In genomic region chr1:8317647-8318360, GRCh38 we compare ENCODE assay signal across 8 cellular contexts. TPM values are rescaled to one million over a fixed set of nuclear protein-coding genes. Genes with fewer than 3 reads are reported as not detected.
DNase-seq lines count a peak whose midpoint lies in the region; ATAC-seq and TF ChIP-seq lines count a peak whose summit lies in the region.

SLC45A1 (plus strand) TSS chr1:8318114; CDS start chr1:8324330, 6,216 bp downstream.

- CTCF ChIA-PET in CD8-positive, alpha-beta T cell (lab: Charles Lee): interaction anchor here (1.0 to 1.6 kb wide), 3 partner anchors 33 to 303 kb away, joined by 3 to 4 read pairs (median 3); no protein-coding TSS in a partner anchor

- H3K9ac ChIP-seq in trophoblast cell (ENCODE audit: low read length): no peak within 1 kb of the TSS

- peak within 1 kb of the TSS; percentile 81 for H3K4me3 Mint-ChIP-seq in CD8-positive, alpha-beta T cell

- POLR2A ChIA-PET in CD8-positive, alpha-beta T cell (lab: Charles Lee): interaction anchor here (0.9 to 1.0 kb wide), 2 partner anchors 213 to 299 kb away, joined by 3 read pairs; no protein-coding TSS in a partner anchor

- no peaks in the 10 kb centered on the region for H3K36me3 Mint-ChIP-seq in CD8-positive, alpha-beta T cell

- H3K4me3 ChIP-seq in CD8-positive, alpha-beta T cell (ENCODE audit: low read depth, low read length): peak within 1 kb of the TSS; percentile 70
- H3K4me3 ChIP-seq in heart left ventricle (peak within 1 kb of the TSS; percentile 67 to 95 (median 76)), trophoblast cell (ENCODE audit: low read depth, low read length) (no peak within 1 kb of the TSS), thyroid gland (replicated peaks in 1 of 3) (peak within 1 kb of the TSS in 2 of 3 donors; percentile 22 to 49)

- H3K14ac ChIP-seq in trophoblast cell (ENCODE audit: low read length): peak within 1 kb of the TSS; percentile 33

- H3K4me2 ChIP-seq in trophoblast cell (ENCODE audit: low read length): peak within 1 kb of the TSS; percentile 77

- peaks cover 27% of the 10 kb centered on the region for H3K79me1 ChIP-seq in trophoblast cell (ENCODE audit: low read length)

- H3K23ac ChIP-seq in trophoblast cell (ENCODE audit: low read length): no peak within 1 kb of the TSS

- H3K4me1 Mint-ChIP-seq in CD8-positive, alpha-beta T cell (ENCODE audit: low read depth): peaks cover 15% of the 10 kb centered on the region

- peak within 1 kb of the TSS; percentile 37 for H3K27ac Mint-ChIP-seq in CD8-positive, alpha-beta T cell

- no peaks in the 10 kb centered on the region for H3K9me3 ChIP-seq in CD8-positive, alpha-beta T cell (ENCODE audit: low read length)
- H3K9me3 ChIP-seq in heart left ventricle (no peaks in the 10 kb centered on the region), trophoblast cell (ENCODE audit: insufficient read depth, low read depth, low read length) (no peaks in the 10 kb centered on the region), thyroid gland (no peaks in the 10 kb centered on the region)

- no peak within 1 kb of the TSS for H2BK12ac ChIP-seq in trophoblast cell (ENCODE audit: low read length)

- H3K27me3 Mint-ChIP-seq in CD8-positive, alpha-beta T cell (ENCODE audit: low read depth): peaks cover 23% of the 10 kb centered on the region

- no peak within 1 kb of the TSS for H3K27ac ChIP-seq in CD8-positive, alpha-beta T cell (ENCODE audit: low read depth, low read length)
- H3K27ac ChIP-seq in heart left ventricle: peak within 1 kb of the TSS in 8 of 12 donors; percentile 22 to 77 (median 62)
- H3K27ac ChIP-seq in trophoblast cell (ENCODE audit: low read depth, low read length): no peak within 1 kb of the TSS
- H3K27ac ChIP-seq in thyroid gland: no peak within 1 kb of the TSS

- H4K12ac ChIP-seq in trophoblast cell (ENCODE audit: low read depth, low read length): no peak within 1 kb of the TSS

- peak; percentile 92 for ATAC-seq in CD8-positive, alpha-beta T cell
- peak; percentile 81 for ATAC-seq in SK-N-SH treated with all-trans-retinoic acid at 6 μM for 48 hours
- peak in 3 of 4 donors; percentile 81 to 90 (median 86) for ATAC-seq in heart left ventricle

- no peak within 1 kb of the TSS for H2BK5ac ChIP-seq in trophoblast cell (ENCODE audit: low read depth, low read length, poor library complexity)

- H3K36me3 ChIP-seq in CD8-positive, alpha-beta T cell (ENCODE audit: insufficient read depth, low read length): no peaks in the 10 kb centered on the region
- H3K36me3 ChIP-seq in heart left ventricle: no peaks in the 10 kb centered on the region
- no peaks in the 10 kb centered on the region for H3K36me3 ChIP-seq in trophoblast cell (ENCODE audit: control insufficient read depth in 1 of 2, insufficient read depth in 2 of 2, low read length in 2 of 2)
- no peaks in the 10 kb centered on the region for H3K36me3 ChIP-seq in thyroid gland

- no peak within 1 kb of the TSS for H3K18ac ChIP-seq in trophoblast cell (ENCODE audit: low read length)

- H3K4me1 ChIP-seq in CD8-positive, alpha-beta T cell (ENCODE audit: insufficient read depth, low read length): peaks cover 20% of the 10 kb centered on the region
- peaks cover 0 to 26% (median 15%) of the 10 kb centered on the region in 12 donors for H3K4me1 ChIP-seq in heart left ventricle
- H3K4me1 ChIP-seq in trophoblast cell (ENCODE audit: control insufficient read depth in 1 of 2, insufficient read depth in 2 of 2, low read length in 2 of 2): peaks cover 19 to 26% of the 10 kb centered on the region in 2 experiments
- peaks cover 5 to 25% of the 10 kb centered on the region in 2 donors for H3K4me1 ChIP-seq in thyroid gland

- H2AK5ac ChIP-seq in trophoblast cell (ENCODE audit: low read length): no peak within 1 kb of the TSS

- TF ChIP-seq CTCF in CD8-positive, alpha-beta T cell (IDR thresholded peaks at IDR 0.05): no peak
- TF ChIP-seq CTCF in heart left ventricle (IDR thresholded peaks at IDR 0.05) (peak in 1 of 12 donors; percentile 7), thyroid gland (IDR thresholded peaks at IDR 0.05) (no peak)

- peak; percentile 51 to 89 (median 77) for DNase-seq in CD8-positive, alpha-beta T cell
- DNase-seq in HK-2 (ENCODE audit: unreplicated experiment) (peak; percentile 24), heart left ventricle (peak; percentile 81 to 92 (median 87)), trophoblast cell (peak; percentile 20 to 57), thyroid gland (peak; percentile 61 to 70), COLO829 (ENCODE audit: low spot score) (no peak)
- DNase-seq in activated naive CD8-positive, alpha-beta T cell treated with anti-CD3 and anti-CD28 coated beads, Interleukin-2, amount 50 U/mL, for 16 hours (ENCODE audit: low read depth, low spot score): peak; percentile 68

- TF ChIP-seq POLR2A in heart left ventricle (IDR thresholded peaks at IDR 0.05): peak in 1 of 2 donors; percentile 73
- peak in 1 of 2 donors; percentile 21 for TF ChIP-seq POLR2A in thyroid gland (IDR thresholded peaks at IDR 0.05)

- H3K4ac ChIP-seq in trophoblast cell (ENCODE audit: low read depth, low read length): no peak within 1 kb of the TSS

- peak within 1 kb of the TSS; percentile 32 for H2AFZ ChIP-seq in trophoblast cell (ENCODE audit: insufficient read depth, low read length, poor library complexity)

- intact Hi-C loops in CD8-positive, alpha-beta T cell (cut with DNase I, micrococcal nuclease): loop anchor here (1.0 kb wide), 1 partner anchor 292 kb away; the partner anchor contains the start of gene ERRFI1 (in 2 of the 2)
- intact Hi-C loops in heart left ventricle (cut with DNase I) (loop anchor here in 4 of 10 donors (1.0 to 5.0 kb wide), 4 partner anchors 291 to 336 kb away; partner anchors contain the start of gene ERRFI1 (in 3 of the 4)), thyroid gland (cut with DNase I) (loop anchor here (5.0 kb wide), 1 partner anchor 336 kb away; no protein-coding TSS in a partner anchor)

- H3K79me2 ChIP-seq in trophoblast cell (ENCODE audit: control insufficient read depth, insufficient read depth, low read length, poor library complexity): peaks cover 6% of the 10 kb centered on the region

- WGBS in heart left ventricle, 4 donors: 9 to 31% (median 17%) methylated on average over 21 to 73 of the region's 73 CpGs
- no CpG with 5 or more reads among the region's 73 CpGs for WGBS in trophoblast cell (ENCODE audit: extremely low coverage, insufficient coverage, insufficient read length)
- 28 to 57% methylated on average over 15 to 37 of the region's 73 CpGs for WGBS in thyroid gland, 2 donors

- H3K9me3 Mint-ChIP-seq in CD8-positive, alpha-beta T cell: no peaks in the 10 kb centered on the region

- H4K8ac ChIP-seq in trophoblast cell (ENCODE audit: low read depth, low read length): peak within 1 kb of the TSS; percentile 39

- H3K27me3 ChIP-seq in CD8-positive, alpha-beta T cell (ENCODE audit: insufficient read depth, low read length): peaks cover 3% of the 10 kb centered on the region
- H3K27me3 ChIP-seq in heart left ventricle (peaks cover 0 to 13% (median 0%) of the 10 kb centered on the region in 9 donors), trophoblast cell (ENCODE audit: insufficient read depth, low read length) (peaks cover 2% of the 10 kb centered on the region), thyroid gland (no peaks in the 10 kb centered on the region)

- H4K91ac ChIP-seq in trophoblast cell (ENCODE audit: low read depth, low read length): peak within 1 kb of the TSS; percentile 95

- H2BK120ac ChIP-seq in trophoblast cell (ENCODE audit: insufficient read depth, low read length, poor library complexity): no peak within 1 kb of the TSS

TF ChIP-seq in SK-N-SH treated with all-trans-retinoic acid at 6 μM for 48 hours, 23 proteins besides CTCF, POLR2A, EP300 and RAD21:
- no peak for TF ChIP-seq ZNF70 (CRISPR knock-in tag; IDR thresholded peaks at IDR 0.05)
- no peak for TF ChIP-seq ARNTL (CRISPR knock-in tag; IDR thresholded peaks at IDR 0.05; ENCODE audit: borderline replicate concordance, low read depth)
- TF ChIP-seq ZFP3 (CRISPR knock-in tag; IDR thresholded peaks at IDR 0.05): peak; percentile 44; the same call in 1 of the 2 replicates
TF ChIP-seq in SK-N-SH treated with all-trans-retinoic acid at 6 μM for 48 hours: peak in this region for 1.

RNA-seq across cellular contexts. Expression of gene SLC45A1, which starts in this region (rescaled TPM):
- under 1 TPM; 0.60 to 0.75 TPM for total RNA-seq in CD8-positive, alpha-beta T cell
- total RNA-seq in heart left ventricle: 1 to 10 TPM in 7 of 9 donors, under 1 TPM in 2; 0.61 to 6.2 (median 1.6) TPM
- 1 to 10 TPM; 1.3 to 2.9 TPM for polyA plus RNA-seq in heart left ventricle
- polyA plus RNA-seq in trophoblast cell (2013): 0.49 and 0.65 TPM in 2 replicates
- 1 to 10 TPM; 1.6 to 4.8 (median 3.0) TPM for total RNA-seq in thyroid gland

Comparison
In these comparisons a context has a peak if more than half of its experiments do, and no peak if none do; other contexts are left out.
1. Peak in DNase-seq, ATAC-seq and H3K4me3 ChIP-seq in CD8-positive, alpha-beta T cell; RNA of the gene not detected or under 1 TPM.
2. H3K27ac ChIP-seq: peak in heart left ventricle (8 of 12); none in CD8-positive, alpha-beta T cell (single experiment), trophoblast cell (single experiment) and thyroid gland (0 of 3).
3. Peak in every context shown above with its lines, with median percentiles within 50 percentile points of each other: ATAC-seq.